8 cellular contexts compared by ENCODE assay signal in the genomic region with DNA sequence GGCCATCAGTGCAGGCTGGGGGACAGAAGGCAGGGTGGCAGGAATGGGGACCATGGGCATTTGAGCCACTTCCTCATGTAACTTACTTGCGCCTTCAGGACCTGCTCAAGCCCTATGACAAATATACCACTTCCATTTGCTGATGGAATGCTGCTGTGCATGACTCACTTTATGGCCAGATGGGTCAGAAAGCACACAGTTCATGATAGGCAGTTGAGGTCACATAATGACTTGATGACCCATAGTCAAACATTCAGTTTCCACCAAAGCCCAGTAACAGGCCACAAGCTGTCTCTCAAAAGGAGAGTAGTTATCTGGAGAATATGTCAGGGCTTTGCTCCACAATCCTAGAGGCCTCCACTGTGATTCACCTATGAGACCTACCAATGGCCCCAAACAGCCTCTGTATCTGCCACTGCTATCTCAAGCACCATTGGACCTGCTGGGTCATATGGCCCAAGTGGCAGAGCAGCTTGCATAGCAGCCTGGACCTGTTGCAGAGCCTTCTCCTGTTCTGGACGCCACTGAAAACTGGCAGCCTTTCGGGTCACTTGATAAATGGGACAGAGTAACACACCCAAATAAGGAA. TPM values are rescaled to one million over a fixed set of nuclear protein-coding genes. Genes with fewer than 3 reads are reported as not detected.
DNase-seq lines count a peak whose midpoint lies in the region; ATAC-seq and TF ChIP-seq lines count a peak whose summit lies in the region.
"Not testable (repeated sequence)": the region's sequence is repeated elsewhere in the genome, so short reads cannot be mapped to it uniquely, and the experiment has no call there.

No MANE protein-coding gene starts in this region.

- H3K4me3 ChIP-seq in IMR-90 (ENCODE audit: insufficient read depth, low read depth, low read length); PC-3 (ENCODE audit: low read length); mucosa of descending colon: not testable (repeated sequence)

- H3K9me2 ChIP-seq in PC-3 (replicated peaks; ENCODE audit: low read length): not testable (repeated sequence)

- not testable (repeated sequence) for TF ChIP-seq RAD21 in IMR-90 (IDR thresholded peaks at IDR 0.05; ENCODE audit: low read length)

- not testable (repeated sequence) for H3K14ac ChIP-seq in IMR-90 (replicated peaks; ENCODE audit: low read depth, low read length)

- not testable (repeated sequence) for H3K9ac ChIP-seq in IMR-90 (ENCODE audit: low read depth, low read length); PC-3 (ENCODE audit: low read length)

- not testable (repeated sequence) for H2AFZ ChIP-seq in IMR-90 (replicated peaks; ENCODE audit: low read length, poor library complexity); PC-3 (ENCODE audit: low read length)

- not testable (repeated sequence) for H3K27ac Mint-ChIP-seq in activated T-helper 17 cell treated with anti-CD3 and anti-CD28 coated beads, Interleukin-2, amount 50 U/mL, for 72 hours; stimulated activated naive CD8-positive, alpha-beta T cell treated with anti-CD3 and anti-CD28 coated beads, Interleukin-15, amount 100 ng/mL, for 72 hours

- not testable (repeated sequence) for TF ChIP-seq CTCF in IMR-90 (conservative IDR thresholded peaks at IDR 0.05; ENCODE audit: low read depth, low read length); PC-3 (conservative IDR thresholded peaks at IDR 0.05; ENCODE audit: low read depth, low read length); mucosa of descending colon (IDR thresholded peaks at IDR 0.05)

- not testable (repeated sequence) for H3F3A ChIP-seq in PC-3 (ENCODE audit: low read length, unreplicated experiment)

- dilution Hi-C loops in IMR-90 (cut with HindIII; ENCODE audit: low sequenced_read_pairs, unreplicated experiment): not testable (repeated sequence)

- not testable (repeated sequence) for H3K27me3 ChIP-seq in IMR-90 (ENCODE audit: control insufficient read depth, insufficient read depth, low read length); PC-3 (ENCODE audit: low read length)

- H3K23ac ChIP-seq in IMR-90 (ENCODE audit: low read depth, low read length): not testable (repeated sequence)

- H3K4me1 Mint-ChIP-seq in activated T-helper 17 cell treated with anti-CD3 and anti-CD28 coated beads, Interleukin-2, amount 50 U/mL, for 72 hours; stimulated activated naive CD8-positive, alpha-beta T cell treated with anti-CD3 and anti-CD28 coated beads, Interleukin-15, amount 100 ng/mL, for 72 hours: not testable (repeated sequence)

- not testable (repeated sequence) for H3K36me3 ChIP-seq in IMR-90 (ENCODE audit: control insufficient read depth, insufficient read depth, low read length); PC-3 (ENCODE audit: low read depth, low read length); mucosa of descending colon (ENCODE audit: low read depth)

- ATAC-seq in IMR-90 (ENCODE audit: low read depth); PC-3: not testable (repeated sequence)
- ATAC-seq in activated T-helper 17 cell treated with anti-CD3 and anti-CD28 coated beads, Interleukin-2, amount 50 U/mL, for 72 hours (replicated peaks): peak; percentile 76
- ATAC-seq in mucosa of descending colon: peak; percentile 42
- peak; percentile 39 for ATAC-seq in stimulated activated naive CD8-positive, alpha-beta T cell treated with anti-CD3 and anti-CD28 coated beads, Interleukin-15, amount 100 ng/mL, for 72 hours

- H2BK15ac ChIP-seq in IMR-90 (ENCODE audit: low read depth, low read length): not testable (repeated sequence)

- H3K79me1 ChIP-seq in IMR-90 (ENCODE audit: low read depth in 1 of 2, low read length in 2 of 2): not testable (repeated sequence)

- not testable (repeated sequence) for H3K4me1 ChIP-seq in IMR-90 (ENCODE audit: control insufficient read depth, insufficient read depth, low read length); mucosa of descending colon (ENCODE audit: low read depth)
- peaks cover 14% of the 10 kb centered on the region for H3K4me1 ChIP-seq in PC-3 (ENCODE audit: insufficient read depth, low read length)

- not testable (repeated sequence) for H3K27me3 Mint-ChIP-seq in activated T-helper 17 cell treated with anti-CD3 and anti-CD28 coated beads, Interleukin-2, amount 50 U/mL, for 72 hours; stimulated activated naive CD8-positive, alpha-beta T cell treated with anti-CD3 and anti-CD28 coated beads, Interleukin-15, amount 100 ng/mL, for 72 hours

- not testable (repeated sequence) for H4K91ac ChIP-seq in IMR-90 (ENCODE audit: insufficient read depth, low read depth, low read length)

- not testable (repeated sequence) for H3K9me3 Mint-ChIP-seq in activated T-helper 17 cell treated with anti-CD3 and anti-CD28 coated beads, Interleukin-2, amount 50 U/mL, for 72 hours; stimulated activated naive CD8-positive, alpha-beta T cell treated with anti-CD3 and anti-CD28 coated beads, Interleukin-15, amount 100 ng/mL, for 72 hours

- DNase-seq in A172 (ENCODE audit: low spot score) (peak; percentile 27), EL (peak; percentile 73), IMR-90 (peak; percentile 23), PC-3 (peak; percentile 61), fibroblast of peridontal ligament (ENCODE audit: extremely low read depth) (peak; percentile 10), mucosa of descending colon (peak in 1 of 3 donors; percentile 14)
- not testable (repeated sequence) for DNase-seq in stimulated activated naive CD8-positive, alpha-beta T cell treated with anti-CD3 and anti-CD28 coated beads, Interleukin-15, amount 100 ng/mL, for 72 hours

- H3K79me2 ChIP-seq in PC-3 (ENCODE audit: low read length): not testable (repeated sequence)

- H3K56ac ChIP-seq in IMR-90 (ENCODE audit: extremely low read depth, insufficient read depth, low read length): not testable (repeated sequence)

- H2AK9ac ChIP-seq in IMR-90 (replicated peaks; ENCODE audit: low read depth, low read length, poor library complexity): not testable (repeated sequence)

- not testable (repeated sequence) for H3K4ac ChIP-seq in IMR-90 (ENCODE audit: low read depth, low read length)

- H3K18ac ChIP-seq in IMR-90 (ENCODE audit: low read depth, low read length): not testable (repeated sequence)

- not testable (repeated sequence) for H3K4me2 ChIP-seq in IMR-90 (ENCODE audit: low read depth, low read length); PC-3 (ENCODE audit: low read length)

- not testable (repeated sequence) for H3K4me3 Mint-ChIP-seq in activated T-helper 17 cell treated with anti-CD3 and anti-CD28 coated beads, Interleukin-2, amount 50 U/mL, for 72 hours; stimulated activated naive CD8-positive, alpha-beta T cell treated with anti-CD3 and anti-CD28 coated beads, Interleukin-15, amount 100 ng/mL, for 72 hours

- CTCF ChIA-PET in IMR-90 (lab: Yijun Ruan, JAX); PC-3 (lab: Charles Lee): not testable (repeated sequence)

- not testable (repeated sequence) for H3K36me3 Mint-ChIP-seq in activated T-helper 17 cell treated with anti-CD3 and anti-CD28 coated beads, Interleukin-2, amount 50 U/mL, for 72 hours (ENCODE audit: low read depth)

- H3K9me1 ChIP-seq in IMR-90 (ENCODE audit: insufficient read depth, low read length): not testable (repeated sequence)

- BruUV-seq in IMR-90 (replicated peaks; lab: Mats Ljungman, UMichigan); PC-3 (replicated peaks; lab: Mats Ljungman, UMichigan): not testable (repeated sequence)

- H4K8ac ChIP-seq in IMR-90 (ENCODE audit: low read depth in 2 of 2, low read length in 2 of 2): not testable (repeated sequence)

- not testable (repeated sequence) for H2BK20ac ChIP-seq in IMR-90 (ENCODE audit: low read depth, low read length)

- not testable (repeated sequence) for TF ChIP-seq POLR2A in IMR-90 (IDR thresholded peaks at IDR 0.05; ENCODE audit: low read depth, low read length)

- POLR2A ChIA-PET in IMR-90 (lab: Charles Lee; ENCODE audit: unreplicated experiment); PC-3 (lab: Charles Lee; ENCODE audit: unreplicated experiment): not testable (repeated sequence)

- not testable (repeated sequence) for H3K27ac ChIP-seq in IMR-90 (ENCODE audit: insufficient read depth, low read length)
- H3K27ac ChIP-seq in PC-3 (ENCODE audit: low read length): peak overlapping the region; percentile 53

- H2BK120ac ChIP-seq in IMR-90 (ENCODE audit: low read depth, low read length): not testable (repeated sequence)

- not testable (repeated sequence) for H4K20me1 ChIP-seq in IMR-90 (ENCODE audit: insufficient read depth, low read length); PC-3 (ENCODE audit: low read length)

- H2BK5ac ChIP-seq in IMR-90 (ENCODE audit: low read depth, low read length, poor library complexity, severe bottlenecking): not testable (repeated sequence)

- not testable (repeated sequence) for H3K9me3 ChIP-seq in IMR-90 (ENCODE audit: control insufficient read depth, insufficient read depth, low read length); PC-3 (ENCODE audit: low read length); mucosa of descending colon

- in situ Hi-C loops in IMR-90 (cut with MboI; ENCODE audit: low sequenced_read_pairs): not testable (repeated sequence)

- not testable (repeated sequence) for H4K5ac ChIP-seq in IMR-90 (ENCODE audit: low read depth, low read length)

- no CpG with 5 or more reads among the region's 3 CpGs for WGBS in IMR-90 (ENCODE audit: extremely low coverage in 2 of 2, insufficient read length in 1 of 2), 2 experiments

- not testable (repeated sequence) for H2AK5ac ChIP-seq in IMR-90 (ENCODE audit: low read depth, low read length)

- intact Hi-C loops in IMR-90 (cut with micrococcal nuclease); PC-3 (cut with micrococcal nuclease); mucosa of descending colon (cut with DNase I, micrococcal nuclease): not testable (repeated sequence)

RNA-seq across cellular contexts. Expression of a gene that starts 5.3 kb away (rescaled TPM):
- total RNA-seq in A172 (2014; rRNA removed; shearing (Covaris generic)): 62.3 and 71.9 TPM in 2 replicates
- total RNA-seq in IMR-90 (2012; rRNA removed): 82.8 and 90.5 TPM in 2 replicates
- polyA plus RNA-seq in IMR-90 (2012; rRNA removed): 64.7 and 71.8 TPM in 2 replicates
- polyA plus RNA-seq in IMR-90 (2012; cell fraction: cytosol; rRNA removed): 33.3 and 39.9 TPM in 2 replicates
- polyA plus RNA-seq in IMR-90 (2012; cell fraction: nucleus; rRNA removed; ENCODE audit: low replicate concordance): 20.0 and 45.3 TPM in 2 replicates
- total RNA-seq in PC-3 (2014; rRNA removed): 24.5 and 28.0 TPM in 2 replicates
- total RNA-seq in activated T-helper 17 cell treated with anti-CD3 and anti-CD28 coated beads, Interleukin-2, amount 50 U/mL, for 72 hours: 10 to 100 TPM; 31.0 to 32.5 TPM
- total RNA-seq in mucosa of descending colon: 10 to 100 TPM; 20.3 to 26.8 (median 20.7) TPM
